In genomic region chr17:8161289-8162231, GRCh38 we compare ENCODE assay signal across 6 cellular contexts. TPM values are rescaled to one million over a fixed set of nuclear protein-coding genes. Genes with fewer than 3 reads are reported as not detected.
DNase-seq lines count a peak whose midpoint lies in the region; ATAC-seq and TF ChIP-seq lines count a peak whose summit lies in the region.

No MANE protein-coding gene starts in this region.

- peaks cover 21% of the 10 kb centered on the region for H3K79me2 ChIP-seq in OCI-LY3 (ENCODE audit: low read length)
- peaks cover 17% of the 10 kb centered on the region for H3K79me2 ChIP-seq in smooth muscle cell (ENCODE audit: low read depth)

- peaks cover 8% of the 10 kb centered on the region; the same call in 1 of the 2 replicates for H4K20me1 ChIP-seq in OCI-LY3 (ENCODE audit: insufficient read depth, low read length)
- H4K20me1 ChIP-seq in smooth muscle cell (ENCODE audit: low read depth), result peaks cover 13% of the 10 kb centered on the region

- peak overlapping the region; percentile 99 for H3K4me3 ChIP-seq in OCI-LY3 (ENCODE audit: low read length)
- peak overlapping the region; percentile 82 for H3K4me3 ChIP-seq in epithelial cell of esophagus (ENCODE audit: low read length)
- peak overlapping the region; percentile 99 for H3K4me3 ChIP-seq in smooth muscle cell

- POLR2A ChIA-PET in GM10248 (lab: Yijun Ruan, JAX), result interaction anchor here (1.5 to 1.9 kb wide), 2 partner anchors 10 to 12 kb away, joined by 4 to 6 read pairs; no protein-coding TSS in a partner anchor

- TF ChIP-seq CTCF in OCI-LY3 (IDR thresholded peaks at IDR 0.05; ENCODE audit: low read depth, low read length) (no peak), epithelial cell of esophagus (IDR thresholded peaks at IDR 0.05; ENCODE audit: insufficient read depth, low read depth, low read length, missing control alignments) (no peak), smooth muscle cell (IDR thresholded peaks at IDR 0.05; ENCODE audit: borderline replicate concordance, insufficient read depth, poor library complexity, severe bottlenecking) (no peak), GM10248 (IDR thresholded peaks at IDR 0.05; ENCODE audit: control extremely low read depth, extremely low read depth, low read depth, missing control alignments) (no peak)

- H2AFZ ChIP-seq in OCI-LY3 (ENCODE audit: low read depth, low read length), result no peak overlapping the region
- no peak overlapping the region for H2AFZ ChIP-seq in smooth muscle cell (ENCODE audit: low read depth)

- no peak for ATAC-seq in HG03175 (IDR thresholded peaks at IDR 0.05; ENCODE audit: unreplicated experiment)

- DNase-seq in epithelial cell of esophagus (ENCODE audit: low read depth) (no peak), smooth muscle cell (lab: John Stamatoyannopoulos, UW; ENCODE audit: unreplicated experiment) (no peak), GM10248 (ENCODE audit: extremely low spot score) (no peak)
- no peak for DNase-seq in stimulated activated CD4-positive, alpha-beta T cell treated with anti-CD3 and anti-CD28 coated beads, Interleukin-2, amount 100 ng/mL, for 48 hours

- H3K9me3 ChIP-seq in OCI-LY3 (ENCODE audit: insufficient read depth, low read length), result no peaks in the 10 kb centered on the region
- H3K9me3 ChIP-seq in smooth muscle cell (replicated peaks; ENCODE audit: low read depth), result no peaks in the 10 kb centered on the region

- peak overlapping the region; percentile 99 for H3K9ac ChIP-seq in OCI-LY3 (ENCODE audit: low read length)
- peak overlapping the region; percentile 98 for H3K9ac ChIP-seq in smooth muscle cell (ENCODE audit: low read depth)

- H3K27ac ChIP-seq in OCI-LY3 (ENCODE audit: low read length) (no peak overlapping the region; the same call in 1 of the 2 replicates), smooth muscle cell (ENCODE audit: low read depth) (peak overlapping the region; percentile 76)

- CTCF ChIA-PET in GM10248 (lab: Yijun Ruan, JAX), result interaction anchor here (0.6 to 1.9 kb wide), 5 partner anchors 8 to 41 kb away, joined by 3 to 4 read pairs (median 3); no protein-coding TSS in a partner anchor

- no peaks in the 10 kb centered on the region for H3K27me3 ChIP-seq in OCI-LY3 (ENCODE audit: low read depth, low read length)
- H3K27me3 ChIP-seq in smooth muscle cell (ENCODE audit: low read depth), result no peaks in the 10 kb centered on the region

- H3K4me2 ChIP-seq in OCI-LY3 (ENCODE audit: low read length), result peak overlapping the region; percentile 93
- peak overlapping the region; percentile 99 for H3K4me2 ChIP-seq in smooth muscle cell

- peaks cover 30% of the 10 kb centered on the region for H3K4me1 ChIP-seq in OCI-LY3 (ENCODE audit: low read length)
- peaks cover 22% of the 10 kb centered on the region for H3K4me1 ChIP-seq in smooth muscle cell (ENCODE audit: low read depth)

- H3F3A ChIP-seq in smooth muscle cell (ENCODE audit: low read depth), result peaks cover 5% of the 10 kb centered on the region

- WGBS in smooth muscle cell (ENCODE audit: low lambda C conversion rate), result 84% methylated on average over 19 of the region's 19 CpGs

- peaks cover 7% of the 10 kb centered on the region for H3K36me3 ChIP-seq in OCI-LY3 (replicated peaks; ENCODE audit: low read depth, low read length)
- no peaks in the 10 kb centered on the region for H3K36me3 ChIP-seq in smooth muscle cell (ENCODE audit: low read depth)

RNA-seq across cellular contexts. Expression of gene VAMP2, which starts 1.2 kb away (rescaled TPM):
- total RNA-seq in smooth muscle cell, result 5.7 and 8.1 TPM in 2 replicates
- 20.1 and 28.9 TPM in 2 replicates for polyA plus RNA-seq in smooth muscle cell

RNA-seq across cellular contexts. Expression of gene PER1, which starts 9.4 kb away (rescaled TPM):
- total RNA-seq in smooth muscle cell, result 25.8 and 29.0 TPM in 2 replicates
- polyA plus RNA-seq in smooth muscle cell, result 55.2 and 85.9 TPM in 2 replicates

RNA-seq across cellular contexts. Expression of gene TMEM107, which starts 14.6 kb away (rescaled TPM):
- 66.7 and 88.4 TPM in 2 replicates for total RNA-seq in smooth muscle cell
- polyA plus RNA-seq in smooth muscle cell, result 36.0 and 36.5 TPM in 2 replicates

RNA-seq across cellular contexts. Expression of gene BORCS6, which starts 28.4 kb away (rescaled TPM):
- 1.8 and 6.3 TPM in 2 replicates for total RNA-seq in smooth muscle cell
- 3.2 and 3.9 TPM in 2 replicates for polyA plus RNA-seq in smooth muscle cell

RNA-seq across cellular contexts. Expression of gene HES7, which starts 37.7 kb away (rescaled TPM):
- not detected in 2 replicates for total RNA-seq in smooth muscle cell
- polyA plus RNA-seq in smooth muscle cell, result not detected in 2 replicates
